ENCODE assay signal across 22 cellular contexts in genomic region chr4:178523038-178523437, GRCh38.
DNase-seq lines count a peak whose midpoint lies in the region; ATAC-seq, FAIRE-seq and TF ChIP-seq lines count a peak whose summit lies in the region.
"Had no signal": no experiment of that assay in that cellular context is flagged by ENCODE, and none has a peak within 500 bp of the region (broad histone marks: within the 10 kb centered on the region; RNA-seq: fewer than 3 reads in every experiment).

No MANE protein-coding gene starts in this region.

- peaks cover 7% of the 10 kb centered on the region for H3K9me3 Mint-ChIP-seq in activated CD4-positive, alpha-beta T cell treated with anti-CD3 and anti-CD28 coated beads, Interleukin-2, amount 10 ng/mL, durations not matched to agents 7 days and 5 days

- H3K36me3 ChIP-seq in K562 (ENCODE audit: control insufficient read depth, insufficient read depth, low read length), result no peaks in the 10 kb centered on the region
- H3K36me3 ChIP-seq: BLaER1 treated with 17β-estradiol and CSF1 and Interleukin-3, amounts not matched to agents 10 nM and 100 nM had no signal

- no peaks in the 10 kb centered on the region for H3K4me1 ChIP-seq in K562 (replicated peaks in 1 of 2; ENCODE audit: control insufficient read depth in 2 of 2, insufficient read depth in 2 of 2, low read length in 2 of 2)
- H3K4me1 ChIP-seq: A549; BLaER1 treated with 17β-estradiol and CSF1 and Interleukin-3, amounts not matched to agents 10 nM and 100 nM; Caco-2 had no signal

- H3K27ac Mint-ChIP-seq in activated CD4-positive, alpha-beta T cell treated with anti-CD3 and anti-CD28 coated beads, Interleukin-2, amount 10 ng/mL, durations not matched to agents 7 days and 5 days, result no peak overlapping the region
- H3K27ac Mint-ChIP-seq: B cell; CD4-positive, alpha-beta T cell; CD8-positive, alpha-beta T cell had no signal

- no peaks in the 10 kb centered on the region for H3K9me3 ChIP-seq in K562 (replicated peaks; ENCODE audit: control insufficient read depth, insufficient read depth, low read depth, low read length)
- H3K9me3 ChIP-seq: A549; BLaER1 treated with 17β-estradiol and CSF1 and Interleukin-3, amounts not matched to agents 10 nM and 100 nM; Caco-2 had no signal

- H3K9ac ChIP-seq in K562 (ENCODE audit: insufficient read depth in 1 of 2, low read depth in 2 of 2, low read length in 2 of 2), result no peak overlapping the region
- H3K9ac ChIP-seq: BLaER1 treated with 17β-estradiol and CSF1 and Interleukin-3, amounts not matched to agents 10 nM and 100 nM had no signal

- no peaks in the 10 kb centered on the region for H3K9me1 ChIP-seq in K562 (ENCODE audit: control insufficient read depth, insufficient read depth, low read length)

- intact Hi-C loops in K562 (cut with micrococcal nuclease), result no loop called here

- H3K27me3 ChIP-seq in K562 (ENCODE audit: control insufficient read depth in 2 of 2, insufficient read depth in 2 of 2, low read length in 2 of 2), result no peaks in the 10 kb centered on the region
- H3K27me3 ChIP-seq: BLaER1 treated with 17β-estradiol and CSF1 and Interleukin-3, amounts not matched to agents 10 nM and 100 nM had no signal

- no peak overlapping the region for H3K27ac ChIP-seq in K562 (ENCODE audit: extremely low read depth, low read depth, low read length)
- H3K27ac ChIP-seq: A549; BLaER1 treated with 17β-estradiol and CSF1 and Interleukin-3, amounts not matched to agents 10 nM and 100 nM; C4-2B had no signal

- no peak overlapping the region for H3K4me2 ChIP-seq in K562 (ENCODE audit: insufficient read depth, low read length)
- H3K4me2 ChIP-seq: A549; BLaER1 treated with 17β-estradiol and CSF1 and Interleukin-3, amounts not matched to agents 10 nM and 100 nM had no signal

- no peak for TF ChIP-seq EP300 in K562 (IDR thresholded peaks at IDR 0.05; ENCODE audit: low read length)

- DNase-seq in K562 (ENCODE audit: extremely low read depth in 1 of 4, low spot score in 3 of 4) (no peak), T1000 (lab: John Stamatoyannopoulos, UW) (no peak), EL (no peak)
- no peak for DNase-seq in activated T-cell treated with anti-CD3 and anti-CD28 coated beads, Interleukin-2, amount 50 U/mL, for 48 hours
- DNase-seq in activated CD4-positive, alpha-beta T cell treated with anti-CD3 and anti-CD28 coated beads, Interleukin-2, amount 10 ng/mL, durations not matched to agents 7 days and 5 days, result no peak
- DNase-seq: 8988T; AML-193; Caco-2; Calu3; CD4-positive, alpha-beta T cell; CD8-positive, alpha-beta T cell; DMS79 treated with DMSO at 0.1 percent for 48 hours; GF-D8 had no signal

- H4K20me1 ChIP-seq in K562 (replicated peaks; ENCODE audit: control insufficient read depth, insufficient read depth, low read length), result no peaks in the 10 kb centered on the region
- H4K20me1 ChIP-seq: BLaER1 treated with 17β-estradiol and CSF1 and Interleukin-3, amounts not matched to agents 10 nM and 100 nM had no signal

- no peak for TF ChIP-seq RAD21 in K562 (CRISPR knock-in tag; conservative IDR thresholded peaks at IDR 0.05 in 1 of 2, IDR thresholded peaks at IDR 0.05 in 1 of 2)

- in situ Hi-C loops in K562 (cut with MboI), result no loop called here

- WGBS in K562 (ENCODE audit: insufficient coverage, low coverage, missing lambda C conversion rate), result 0% methylated on average over 3 of the region's 3 CpGs

- CTCF ChIA-PET in K562 (lab: Yijun Ruan, JAX; ENCODE audit: low intra/inter-chr PET ratio), result no interaction called here
- CTCF ChIA-PET in activated CD4-positive, alpha-beta T cell treated with anti-CD3 and anti-CD28 coated beads, Interleukin-2, amount 10 ng/mL, durations not matched to agents 7 days and 5 days (lab: Charles Lee), result no interaction called here

- no peak overlapping the region for H3K4me3 Mint-ChIP-seq in activated CD4-positive, alpha-beta T cell treated with anti-CD3 and anti-CD28 coated beads, Interleukin-2, amount 10 ng/mL, durations not matched to agents 7 days and 5 days
- H3K4me3 Mint-ChIP-seq: B cell; CD4-positive, alpha-beta T cell; CD8-positive, alpha-beta T cell had no signal

- H2AFZ ChIP-seq in K562 (ENCODE audit: low read depth, low read length), result no peak overlapping the region

- H3K4me1 Mint-ChIP-seq in activated CD4-positive, alpha-beta T cell treated with anti-CD3 and anti-CD28 coated beads, Interleukin-2, amount 10 ng/mL, durations not matched to agents 7 days and 5 days, result no peaks in the 10 kb centered on the region
- H3K4me1 Mint-ChIP-seq: B cell had no signal

- TF ChIP-seq POLR2A in K562 (conservative IDR thresholded peaks at IDR 0.05), result no peak

- no peak for ATAC-seq in K562
- ATAC-seq: A549; CD8-positive, alpha-beta T cell had no signal

- TF ChIP-seq CTCF in K562 (IDR thresholded peaks at IDR 0.05 in 2 of 3, conservative IDR thresholded peaks at IDR 0.05 in 1 of 3; ENCODE audit: insufficient read depth in 2 of 3, low read depth in 1 of 3, low read length in 3 of 3), result no peak

- H3K79me2 ChIP-seq in K562 (ENCODE audit: control insufficient read depth, insufficient read depth, low read length), result no peaks in the 10 kb centered on the region

- no TSS peak for BruUV-seq in K562 (replicated peaks; lab: Mats Ljungman, UMichigan)

- no peaks in the 10 kb centered on the region for H3K27me3 Mint-ChIP-seq in activated CD4-positive, alpha-beta T cell treated with anti-CD3 and anti-CD28 coated beads, Interleukin-2, amount 10 ng/mL, durations not matched to agents 7 days and 5 days
- H3K27me3 Mint-ChIP-seq: B cell; CD4-positive, alpha-beta T cell had no signal

- POLR2A ChIA-PET in K562 (lab: Yijun Ruan, JAX), result no interaction called here
- POLR2A ChIA-PET in activated CD4-positive, alpha-beta T cell treated with anti-CD3 and anti-CD28 coated beads, Interleukin-2, amount 10 ng/mL, durations not matched to agents 7 days and 5 days (lab: Charles Lee), result no interaction called here

- H3K4me3 ChIP-seq in K562, result no peak overlapping the region
- H3K4me3 ChIP-seq: A549; BLaER1 treated with 17β-estradiol and CSF1 and Interleukin-3, amounts not matched to agents 10 nM and 100 nM had no signal

- FAIRE-seq in G401.6 (lab: Jason Lieb, UNC), result peak; percentile 45
- FAIRE-seq in K562 (lab: Jason Lieb, UNC), result no peak
- peak; percentile 5 for FAIRE-seq in islet of Langerhans (lab: Jason Lieb, UNC)
- FAIRE-seq: A549, D721Med, GM12891, GM19239 had no signal

- no peaks in the 10 kb centered on the region for H3K36me3 Mint-ChIP-seq in activated CD4-positive, alpha-beta T cell treated with anti-CD3 and anti-CD28 coated beads, Interleukin-2, amount 10 ng/mL, durations not matched to agents 7 days and 5 days (ENCODE audit: low read depth)
- H3K36me3 Mint-ChIP-seq: CD8-positive, alpha-beta T cell had no signal

TF ChIP-seq in K562, 482 proteins besides CTCF, POLR2A, EP300 and RAD21:
- no peak for TF ChIP-seq MITF (IDR thresholded peaks at IDR 0.05)
- TF ChIP-seq NFIC (IDR thresholded peaks at IDR 0.05), result no peak
- TF ChIP-seq CHD1 (IDR thresholded peaks at IDR 0.05; ENCODE audit: low read length), result no peak
- no peak for TF ChIP-seq COPS2 (conservative IDR thresholded peaks at IDR 0.05)
- TF ChIP-seq DACH1 (IDR thresholded peaks at IDR 0.05; ENCODE audit: partially characterized antibody), result peak; percentile 61
- TF ChIP-seq MAFF (IDR thresholded peaks at IDR 0.05; ENCODE audit: low read length), result no peak
